ENCODE assay signal across 1 cellular context in genomic region chr16:30369938-30370443, GRCh38.
A peak's percentile ranks its signal among the peaks of the same experiment; 100 is the strongest.
TF ChIP-seq lines count a peak whose summit lies in the region.

No MANE protein-coding gene starts in this region.

TF ChIP-seq in HepG2, 621 proteins besides CTCF, POLR2A, EP300 and RAD21 (continues in another document):
- no peak for TF ChIP-seq XRCC5 (optimal IDR thresholded peaks at IDR 0.05; ENCODE audit: low read length)
- peak; percentile 64; the same call in 1 of the 2 replicates for TF ChIP-seq HNF4G (IDR thresholded peaks at IDR 0.05; ENCODE audit: borderline replicate concordance, low read depth, low read length)
- TF ChIP-seq HNF4G (CRISPR knock-in tag; IDR thresholded peaks at IDR 0.05; ENCODE audit: borderline replicate concordance, low read depth), result no peak
- no peak for TF ChIP-seq NONO (IDR thresholded peaks at IDR 0.05)
- TF ChIP-seq NONO (CRISPR knock-in tag; conservative IDR thresholded peaks at IDR 0.05), result 0 out of 2 replicates have a peak, but pooled peaks have one; percentile 16
- TF ChIP-seq MYC (CRISPR knock-in tag; IDR thresholded peaks at IDR 0.05; ENCODE audit: borderline replicate concordance), result peak; percentile 55; the same call in 1 of the 2 replicates
- no peak for TF ChIP-seq E2F2 (CRISPR knock-in tag; IDR thresholded peaks at IDR 0.05; ENCODE audit: borderline replicate concordance)
- peak; percentile 59 for TF ChIP-seq ZFX (CRISPR knock-in tag; IDR thresholded peaks at IDR 0.05; ENCODE audit: low read depth)
- TF ChIP-seq SP5 (CRISPR knock-in tag; IDR thresholded peaks at IDR 0.05; ENCODE audit: borderline replicate concordance, low read depth), result peak; percentile 51; the same call in 1 of the 2 replicates
- no peak; the same call in 1 of the 2 replicates for TF ChIP-seq ZHX2 (IDR thresholded peaks at IDR 0.05; ENCODE audit: low read depth)
- 0 out of 2 replicates have a peak, but pooled peaks have one; percentile 25 for TF ChIP-seq ZHX2 (CRISPR knock-in tag; IDR thresholded peaks at IDR 0.05; ENCODE audit: borderline replicate concordance)
- TF ChIP-seq ZFY (CRISPR knock-in tag; IDR thresholded peaks at IDR 0.05), result peak; percentile 75
- TF ChIP-seq YY1 (IDR thresholded peaks at IDR 0.05; ENCODE audit: insufficient read depth, insufficient replicate concordance, low read depth, low read length), result peak; percentile 89
- TF ChIP-seq TCF7L2 (IDR thresholded peaks at IDR 0.05; ENCODE audit: low read depth, low read length), result no peak
- TF ChIP-seq, protein P1, sequence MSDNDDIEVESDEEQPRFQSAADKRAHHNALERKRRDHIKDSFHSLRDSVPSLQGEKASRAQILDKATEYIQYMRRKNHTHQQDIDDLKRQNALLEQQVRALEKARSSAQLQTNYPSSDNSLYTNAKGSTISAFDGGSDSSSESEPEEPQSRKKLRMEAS (IDR thresholded peaks at IDR 0.05), result peak; percentile 48; the same call in 1 of the 2 replicates
- peak; percentile 37; the same call in 1 of the 2 replicates for TF ChIP-seq HES4 (CRISPR knock-in tag; IDR thresholded peaks at IDR 0.05; ENCODE audit: borderline replicate concordance)
- TF ChIP-seq ZNF839 (CRISPR knock-in tag; IDR thresholded peaks at IDR 0.05; ENCODE audit: borderline replicate concordance), result no peak
- TF ChIP-seq, protein P2, sequence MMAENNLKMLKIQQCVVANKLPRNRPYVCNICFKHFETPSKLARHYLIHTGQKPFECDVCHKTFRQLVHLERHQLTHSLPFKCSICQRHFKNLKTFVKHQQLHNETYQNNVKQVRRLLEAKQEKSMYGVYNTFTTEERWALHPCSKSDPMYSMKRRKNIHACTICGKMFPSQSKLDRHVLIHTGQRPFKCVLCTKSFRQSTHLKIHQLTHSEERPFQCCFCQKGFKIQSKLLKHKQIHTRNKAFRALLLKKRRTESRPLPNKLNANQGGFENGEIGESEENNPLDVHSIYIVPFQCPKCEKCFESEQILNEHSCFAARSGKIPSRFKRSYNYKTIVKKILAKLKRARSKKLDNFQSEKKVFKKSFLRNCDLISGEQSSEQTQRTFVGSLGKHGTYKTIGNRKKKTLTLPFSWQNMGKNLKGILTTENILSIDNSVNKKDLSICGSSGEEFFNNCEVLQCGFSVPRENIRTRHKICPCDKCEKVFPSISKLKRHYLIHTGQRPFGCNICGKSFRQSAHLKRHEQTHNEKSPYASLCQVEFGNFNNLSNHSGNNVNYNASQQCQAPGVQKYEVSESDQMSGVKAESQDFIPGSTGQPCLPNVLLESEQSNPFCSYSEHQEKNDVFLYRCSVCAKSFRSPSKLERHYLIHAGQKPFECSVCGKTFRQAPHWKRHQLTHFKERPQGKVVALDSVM (CRISPR knock-in tag; IDR thresholded peaks at IDR 0.05), result peak; percentile 96
- peak; percentile 98 for TF ChIP-seq MAZ (IDR thresholded peaks at IDR 0.05; ENCODE audit: borderline replicate concordance, low read depth, low read length)
- 0 out of 2 replicates have a peak, but pooled peaks have one; percentile 37 for TF ChIP-seq MAZ (CRISPR knock-in tag; IDR thresholded peaks at IDR 0.05; ENCODE audit: low read depth)
- TF ChIP-seq RFX1 (IDR thresholded peaks at IDR 0.05), result 0 out of 2 replicates have a peak, but pooled peaks have one; percentile 19
- peak; percentile 78 for TF ChIP-seq ZBTB7B (CRISPR knock-in tag; IDR thresholded peaks at IDR 0.05)
- TF ChIP-seq TMF1 (CRISPR knock-in tag; IDR thresholded peaks at IDR 0.05; ENCODE audit: low read depth), result peak; percentile 72; the same call in 1 of the 2 replicates
- peak; percentile 84 for TF ChIP-seq ZBTB2 (CRISPR knock-in tag; IDR thresholded peaks at IDR 0.05; ENCODE audit: low read depth)
- 0 out of 2 replicates have a peak, but pooled peaks have one; percentile 1 for TF ChIP-seq KMT2A (CRISPR knock-in tag; IDR thresholded peaks at IDR 0.05)
- peak; percentile 81 for TF ChIP-seq ZNF574 (CRISPR knock-in tag; IDR thresholded peaks at IDR 0.05)
- peak; percentile 58; the same call in 1 of the 2 replicates for TF ChIP-seq SPEN (CRISPR knock-in tag; IDR thresholded peaks at IDR 0.05; ENCODE audit: low read depth)
- peak; percentile 77; the same call in 1 of the 2 replicates for TF ChIP-seq SIN3A (IDR thresholded peaks at IDR 0.05; ENCODE audit: borderline replicate concordance, low read depth, low read length)
- no peak for TF ChIP-seq ZNF547 (CRISPR knock-in tag; IDR thresholded peaks at IDR 0.05)
- TF ChIP-seq ZBTB14 (CRISPR knock-in tag; IDR thresholded peaks at IDR 0.05), result peak; percentile 93
- TF ChIP-seq SKI (IDR thresholded peaks at IDR 0.05; ENCODE audit: partially characterized antibody), result peak; percentile 41
- TF ChIP-seq SRY (CRISPR knock-in tag; IDR thresholded peaks at IDR 0.05), result 0 out of 2 replicates have a peak, but pooled peaks have one; percentile 33
- TF ChIP-seq ZBTB7A (CRISPR knock-in tag; IDR thresholded peaks at IDR 0.05), result peak; percentile 73; the same call in 1 of the 2 replicates
- no peak for TF ChIP-seq MED8 (CRISPR knock-in tag; IDR thresholded peaks at IDR 0.05; ENCODE audit: insufficient replicate concordance)
- peak; percentile 67 for TF ChIP-seq NR2C2 (CRISPR knock-in tag; IDR thresholded peaks at IDR 0.05; ENCODE audit: borderline replicate concordance)
- no peak for TF ChIP-seq ZNF572 (CRISPR knock-in tag; IDR thresholded peaks at IDR 0.05)
- 0 out of 2 replicates have a peak, but pooled peaks have one; percentile 35 for TF ChIP-seq SMAD1 (CRISPR knock-in tag; IDR thresholded peaks at IDR 0.05; ENCODE audit: borderline replicate concordance, low read depth)
- TF ChIP-seq, protein P3, sequence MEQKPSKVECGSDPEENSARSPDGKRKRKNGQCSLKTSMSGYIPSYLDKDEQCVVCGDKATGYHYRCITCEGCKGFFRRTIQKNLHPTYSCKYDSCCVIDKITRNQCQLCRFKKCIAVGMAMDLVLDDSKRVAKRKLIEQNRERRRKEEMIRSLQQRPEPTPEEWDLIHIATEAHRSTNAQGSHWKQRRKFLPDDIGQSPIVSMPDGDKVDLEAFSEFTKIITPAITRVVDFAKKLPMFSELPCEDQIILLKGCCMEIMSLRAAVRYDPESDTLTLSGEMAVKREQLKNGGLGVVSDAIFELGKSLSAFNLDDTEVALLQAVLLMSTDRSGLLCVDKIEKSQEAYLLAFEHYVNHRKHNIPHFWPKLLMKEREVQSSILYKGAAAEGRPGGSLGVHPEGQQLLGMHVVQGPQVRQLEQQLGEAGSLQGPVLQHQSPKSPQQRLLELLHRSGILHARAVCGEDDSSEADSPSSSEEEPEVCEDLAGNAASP (CRISPR knock-in tag; IDR thresholded peaks at IDR 0.05; ENCODE audit: borderline replicate concordance), result no peak
- peak; percentile 22; the same call in 1 of the 2 replicates for TF ChIP-seq ZNF607 (CRISPR knock-in tag; IDR thresholded peaks at IDR 0.05; ENCODE audit: borderline replicate concordance)
- peak; percentile 44; the same call in 1 of the 2 replicates for TF ChIP-seq SAP130 (CRISPR knock-in tag; IDR thresholded peaks at IDR 0.05; ENCODE audit: low read depth)
- 0 out of 2 replicates have a peak, but pooled peaks have one; percentile 42 for TF ChIP-seq KLF12 (CRISPR knock-in tag; IDR thresholded peaks at IDR 0.05; ENCODE audit: borderline replicate concordance)
- TF ChIP-seq PATZ1 (CRISPR knock-in tag; IDR thresholded peaks at IDR 0.05), result peak; percentile 79
- TF ChIP-seq THYN1 (CRISPR knock-in tag; IDR thresholded peaks at IDR 0.05; ENCODE audit: borderline replicate concordance, low read depth), result no peak
- 0 out of 2 replicates have a peak, but pooled peaks have one; percentile 5 for TF ChIP-seq ZNF761 (CRISPR knock-in tag; conservative IDR thresholded peaks at IDR 0.05)
